Comparison of ENCODE assay signal across 26 cellular contexts in the genomic region with DNA sequence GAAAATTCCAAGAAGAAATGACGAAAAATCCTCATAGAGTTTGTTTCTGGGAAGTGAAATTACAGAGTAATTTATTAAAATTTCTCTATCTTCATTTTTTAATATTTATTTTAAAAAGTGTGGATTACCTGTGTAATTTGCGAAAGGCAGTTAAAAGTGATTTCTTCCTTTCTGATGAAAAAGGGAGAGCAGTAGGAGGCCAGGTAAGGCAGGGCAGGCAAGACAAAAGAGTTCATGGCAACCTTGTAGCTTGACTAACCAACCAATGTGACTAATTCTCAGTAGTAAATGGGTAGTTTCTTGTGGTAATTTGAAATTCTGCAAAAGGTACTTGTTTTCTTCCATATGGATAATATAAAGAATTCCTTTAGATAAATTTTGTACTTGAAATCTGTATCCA.
"Had no signal": no experiment of that assay in that cellular context is flagged by ENCODE, and none has a peak within 500 bp of the region (broad histone marks: within the 10 kb centered on the region; RNA-seq: fewer than 3 reads in every experiment).

No MANE protein-coding gene starts in this region.

- H3K4me3 Mint-ChIP-seq: immature natural killer cell; memory B cell; naive B cell; nephron; stimulated activated memory B cell treated with anti-CD40 and anti-IgM and Interleukin-4, amounts not matched to agents 10 μg/mL and 1 μg/mL and 100 μg/mL, for 72 hours; stimulated activated naive CD8-positive, alpha-beta T cell treated with anti-CD3 and anti-CD28 coated beads, Interleukin-15, Interleukin-2, amounts not matched to agents 100 ng/mL and 50 ng/mL, for 24 hours had no signal

- H3K4me1 Mint-ChIP-seq: immature natural killer cell; memory B cell; naive B cell; stimulated activated memory B cell treated with anti-CD40 and anti-IgM and Interleukin-4, amounts not matched to agents 10 μg/mL and 1 μg/mL and 100 μg/mL, for 72 hours had no signal

- ATAC-seq: gastrocnemius medialis; heart right ventricle; lower lobe of right lung; psoas muscle; sciatic nerve; stimulated activated memory B cell treated with anti-CD40 and anti-IgM and Interleukin-4, amounts not matched to agents 10 μg/mL and 1 μg/mL and 100 μg/mL, for 72 hours; upper lobe of right lung had no signal

- H3K9me3 ChIP-seq: esophagus muscularis mucosa, gastrocnemius medialis, heart right ventricle, left ventricle myocardium inferior, lower lobe of right lung, psoas muscle, spleen, tibial nerve, upper lobe of right lung, vagina had no signal

- H3K9me3 Mint-ChIP-seq: memory B cell; naive B cell; nephron; stimulated activated memory B cell treated with anti-CD40 and anti-IgM and Interleukin-4, amounts not matched to agents 10 μg/mL and 1 μg/mL and 100 μg/mL, for 72 hours; stimulated activated naive CD8-positive, alpha-beta T cell treated with anti-CD3 and anti-CD28 coated beads, Interleukin-15, Interleukin-2, amounts not matched to agents 100 ng/mL and 50 ng/mL, for 24 hours had no signal

- H3K4me3 ChIP-seq: esophagus muscularis mucosa, gastrocnemius medialis, heart right ventricle, left ventricle myocardium inferior, lower lobe of right lung, psoas muscle, spleen, tibial nerve, upper lobe of right lung, vagina had no signal

- DNase-seq: effector memory CD4-positive, alpha-beta T cell; gastrocnemius medialis; heart right ventricle; hypothalamus; immature natural killer cell; left ventricle myocardium inferior; lower lobe of right lung; naive B cell; occipital lobe; psoas muscle; retina; spleen; stimulated activated CD4-positive, alpha-beta T cell treated with anti-CD3 and anti-CD28 coated beads, Interleukin-15, amount 100 ng/mL, for 24 hours; stimulated activated CD4-positive, alpha-beta T cell treated with anti-CD3 and anti-CD28 coated beads, Interleukin-1b, Interleukin-23, amount 100 ng/mL, for 48 hours; stimulated activated CD4-positive, alpha-beta T cell treated with anti-CD3 and anti-CD28 coated beads, Interleukin-4, amount 100 ng/mL, for 24 hours; upper lobe of right lung had no signal

- H3K4me1 ChIP-seq: left ventricle myocardium inferior, lower lobe of right lung, psoas muscle, spleen had no signal

- H3K36me3 Mint-ChIP-seq: immature natural killer cell; memory B cell; naive B cell; stimulated activated memory B cell treated with anti-CD40 and anti-IgM and Interleukin-4, amounts not matched to agents 10 μg/mL and 1 μg/mL and 100 μg/mL, for 72 hours had no signal

- H3K27me3 Mint-ChIP-seq: naive B cell; stimulated activated memory B cell treated with anti-CD40 and anti-IgM and Interleukin-4, amounts not matched to agents 10 μg/mL and 1 μg/mL and 100 μg/mL, for 72 hours; stimulated activated naive CD8-positive, alpha-beta T cell treated with anti-CD3 and anti-CD28 coated beads, Interleukin-15, Interleukin-2, amounts not matched to agents 100 ng/mL and 50 ng/mL, for 24 hours had no signal

- H3K27ac ChIP-seq: epithelial cell of prostate, esophagus muscularis mucosa, gastrocnemius medialis, heart right ventricle, left ventricle myocardium inferior, lower lobe of right lung, psoas muscle, spleen, tibial nerve, upper lobe of right lung, vagina had no signal

- H3K27me3 ChIP-seq: esophagus muscularis mucosa, gastrocnemius medialis, heart right ventricle, spleen, tibial nerve, upper lobe of right lung, vagina had no signal

- H3K27ac Mint-ChIP-seq: immature natural killer cell; memory B cell; naive B cell; nephron; stimulated activated memory B cell treated with anti-CD40 and anti-IgM and Interleukin-4, amounts not matched to agents 10 μg/mL and 1 μg/mL and 100 μg/mL, for 72 hours; stimulated activated naive CD8-positive, alpha-beta T cell treated with anti-CD3 and anti-CD28 coated beads, Interleukin-15, Interleukin-2, amounts not matched to agents 100 ng/mL and 50 ng/mL, for 24 hours had no signal

- H3K36me3 ChIP-seq: esophagus muscularis mucosa, gastrocnemius medialis, heart right ventricle, left ventricle myocardium inferior, lower lobe of right lung, spleen, tibial nerve, upper lobe of right lung, vagina had no signal

- FAIRE-seq: keratinocyte had no signal
